In the genomic region with DNA sequence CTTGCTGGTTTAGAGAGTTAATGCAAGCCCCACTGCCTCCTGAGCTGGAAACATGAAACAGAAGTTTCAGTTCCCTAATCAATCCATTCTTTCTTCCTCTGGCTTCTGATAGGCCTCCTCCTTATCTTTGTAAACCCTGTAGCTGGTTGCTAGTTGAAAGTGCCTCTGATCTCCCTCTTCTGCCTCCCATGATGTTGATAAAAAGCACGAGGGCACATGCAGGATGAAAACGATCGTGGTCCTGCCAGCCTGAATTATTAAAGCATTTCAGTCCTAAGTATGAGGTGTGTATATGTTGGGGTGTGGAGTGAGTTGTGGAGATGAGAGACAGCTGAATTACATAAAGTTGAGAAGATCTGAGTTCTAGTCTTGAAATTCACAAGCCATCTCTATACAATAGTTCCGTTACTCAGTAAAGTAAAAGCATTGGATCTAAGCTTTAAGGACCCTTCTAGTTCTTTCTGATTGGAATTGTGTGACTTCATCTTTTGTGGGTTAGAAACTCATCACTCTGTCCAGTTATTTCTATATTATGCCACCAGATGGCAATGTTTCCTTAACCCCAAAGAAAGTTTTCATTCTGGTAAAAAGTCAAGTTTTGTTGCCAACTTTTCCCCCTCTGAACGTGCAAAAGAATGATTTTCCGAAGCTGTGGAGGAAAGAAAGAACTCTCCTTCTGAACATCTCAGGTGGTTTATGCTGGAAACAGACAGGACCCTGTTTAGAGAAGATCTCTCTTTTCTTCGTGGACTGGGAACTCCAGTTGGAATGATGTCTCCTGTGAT, we compare ENCODE assay signal across 8 cellular contexts. TPM values are rescaled to one million over a fixed set of nuclear protein-coding genes. Genes with fewer than 3 reads are reported as not detected.
DNase-seq lines count a peak whose midpoint lies in the region; ATAC-seq and TF ChIP-seq lines count a peak whose summit lies in the region.

No MANE protein-coding gene starts in this region.

- TF ChIP-seq CTCF in KMS-11 (conservative IDR thresholded peaks at IDR 0.05; ENCODE audit: low read depth, low read length) (peak; percentile 80), fibroblast of lung (conservative IDR thresholded peaks at IDR 0.05 in 1 of 2, IDR thresholded peaks at IDR 0.05 in 1 of 2; ENCODE audit: low read depth in 1 of 2, low read length in 2 of 2) (peak; percentile 49 to 55), neural progenitor cell (IDR thresholded peaks at IDR 0.05) (peak; percentile 78)

- H3K9me3 ChIP-seq in ES-I3 (ENCODE audit: control insufficient read depth, insufficient read depth, low read length) = no peaks in the 10 kb centered on the region
- H3K9me3 ChIP-seq in fibroblast of lung (ENCODE audit: control insufficient read depth, insufficient read depth, low read depth, low read length) = no peaks in the 10 kb centered on the region
- no peaks in the 10 kb centered on the region for H3K9me3 ChIP-seq in neural progenitor cell (ENCODE audit: low read depth)

- peak; percentile 84 for ATAC-seq in GM21529 (IDR thresholded peaks at IDR 0.05; ENCODE audit: unreplicated experiment)

- no peaks in the 10 kb centered on the region for H3K36me3 Mint-ChIP-seq in neural progenitor cell

- H3K27me3 ChIP-seq in KMS-11 (ENCODE audit: insufficient read depth, low read depth) (no peaks in the 10 kb centered on the region), fibroblast of lung (ENCODE audit: control insufficient read depth, insufficient read depth, low read length) (peaks cover under 1% of the 10 kb centered on the region), neural progenitor cell (no peaks in the 10 kb centered on the region)

- H3K4me1 ChIP-seq in ES-I3 (ENCODE audit: insufficient read depth, low read length) (peaks cover 9% of the 10 kb centered on the region), KMS-11 (ENCODE audit: low read depth, poor library complexity, severe bottlenecking) (peaks cover 17% of the 10 kb centered on the region), fibroblast of lung (ENCODE audit: control insufficient read depth, extremely low read depth, insufficient read depth, low read length) (peaks cover 5% of the 10 kb centered on the region), neural progenitor cell (peaks cover 25% of the 10 kb centered on the region)

- DNase-seq in SKM-1 (lab: John Stamatoyannopoulos, UW; ENCODE audit: unreplicated experiment) = peak; percentile 42
- peak; percentile 51 to 87 for DNase-seq in fibroblast of lung (ENCODE audit: low read depth in 2 of 2)
- peak; percentile 66 for DNase-seq in neural progenitor cell (ENCODE audit: low spot score)
- DNase-seq in NK-92 treated with Interleukin-12 subunit alpha and Interleukin-12 subunit beta, amount 100 ng/mL, for 24 hours (lab: John Stamatoyannopoulos, UW) = no peak
- no peak for DNase-seq in occipital lobe (lab: John Stamatoyannopoulos, UW)

- peaks cover 8% of the 10 kb centered on the region for H3F3A ChIP-seq in neural progenitor cell (ENCODE audit: low read depth)

- no peaks in the 10 kb centered on the region for H3K27me3 Mint-ChIP-seq in neural progenitor cell (ENCODE audit: insufficient read depth, low read depth)

- no peak overlapping the region for H3K27ac ChIP-seq in KMS-11
- no peak overlapping the region for H3K27ac ChIP-seq in fibroblast of lung (ENCODE audit: insufficient read depth, low read length)
- peak overlapping the region; percentile 23 for H3K27ac ChIP-seq in neural progenitor cell

- peak overlapping the region; percentile 1 for H3K4me3 Mint-ChIP-seq in neural progenitor cell

- no peaks in the 10 kb centered on the region for H3K79me2 ChIP-seq in KMS-11 (ENCODE audit: insufficient read depth, low read depth)
- no peaks in the 10 kb centered on the region for H3K79me2 ChIP-seq in fibroblast of lung (ENCODE audit: control insufficient read depth, insufficient read depth, low read length)
- H3K79me2 ChIP-seq in neural progenitor cell (ENCODE audit: low read depth) = no peaks in the 10 kb centered on the region

- H3K27ac Mint-ChIP-seq in neural progenitor cell = peak overlapping the region; percentile 83

- H4K20me1 ChIP-seq in KMS-11 (ENCODE audit: insufficient read depth) = no peaks in the 10 kb centered on the region
- H4K20me1 ChIP-seq in fibroblast of lung (ENCODE audit: control insufficient read depth, extremely low read depth, insufficient read depth, low read length) = no peaks in the 10 kb centered on the region
- H4K20me1 ChIP-seq in neural progenitor cell (ENCODE audit: low read depth) = no peaks in the 10 kb centered on the region

- H3K9ac ChIP-seq in ES-I3 (ENCODE audit: low read depth, low read length) = peak overlapping the region; percentile 14; the same call in 1 of the 2 replicates
- no peak overlapping the region for H3K9ac ChIP-seq in KMS-11
- H3K9ac ChIP-seq in fibroblast of lung (ENCODE audit: insufficient read depth, low read length) = no peak overlapping the region
- H3K9ac ChIP-seq in neural progenitor cell = no peak overlapping the region

- H3K4me1 Mint-ChIP-seq in neural progenitor cell = peaks cover 17% of the 10 kb centered on the region

- peak overlapping the region; percentile 17; the same call in 1 of the 2 replicates for H3K4me2 ChIP-seq in KMS-11
- peak overlapping the region; percentile 65 for H3K4me2 ChIP-seq in fibroblast of lung (ENCODE audit: extremely low read depth, insufficient read depth, low read length)
- H3K4me2 ChIP-seq in neural progenitor cell = peak overlapping the region; percentile 58

- H3K9me3 Mint-ChIP-seq in neural progenitor cell = peaks cover 6% of the 10 kb centered on the region

- H2AFZ ChIP-seq in KMS-11 (ENCODE audit: low read depth) (peak overlapping the region; percentile 36; the same call in 1 of the 2 replicates), fibroblast of lung (ENCODE audit: low read length) (peak overlapping the region; percentile 11), neural progenitor cell (replicated peaks) (peak overlapping the region; percentile 85)

- no peaks in the 10 kb centered on the region for H3K36me3 ChIP-seq in ES-I3 (ENCODE audit: insufficient read depth, low read length)
- H3K36me3 ChIP-seq in KMS-11 (ENCODE audit: insufficient read depth) = no peaks in the 10 kb centered on the region
- H3K36me3 ChIP-seq in fibroblast of lung (ENCODE audit: control insufficient read depth, insufficient read depth, low read length) = no peaks in the 10 kb centered on the region
- no peaks in the 10 kb centered on the region for H3K36me3 ChIP-seq in neural progenitor cell

- no peak overlapping the region for H3K4me3 ChIP-seq in KMS-11 (IDR thresholded peaks at IDR 0.05; ENCODE audit: insufficient read depth, low read depth, low read length)
- peak overlapping the region in 2 of 4 experiments; percentile 7 to 30 for H3K4me3 ChIP-seq in fibroblast of lung (replicated peaks in 1 of 4; ENCODE audit: control extremely low read depth in 1 of 4, insufficient read depth in 1 of 4, low read depth in 3 of 4, low read length in 4 of 4)
- H3K4me3 ChIP-seq in neural progenitor cell = no peak overlapping the region

RNA-seq across cellular contexts. Expression of a gene that starts 34.8 kb away (rescaled TPM):
- total RNA-seq in fibroblast of lung = not detected in 2 replicates
- polyA plus RNA-seq in fibroblast of lung = 0.02 and 0.51 TPM in 2 replicates
- 0.06 and 0.42 TPM in 2 replicates for polyA plus RNA-seq in fibroblast of lung (2012)
- polyA minus RNA-seq in fibroblast of lung (ENCODE audit: low replicate concordance) = 3.7 TPM in 1 of 2 replicates, not detected in the other
- 0.12 TPM in 1 of 2 replicates, not detected in the other for total RNA-seq in neural progenitor cell (ENCODE audit: low replicate concordance)
- 0.16 TPM for total RNA-seq in occipital lobe

Comparison
In these comparisons a context has a peak if more than half of its experiments do, and no peak if none do; other contexts are left out.
1. H2AFZ ChIP-seq: peak in every context shown above with its lines; median percentile 85 in neural progenitor cell; 36 in KMS-11; 11 in fibroblast of lung.
2. DNase-seq: peak in SKM-1 (single experiment), fibroblast of lung (2 of 2) and neural progenitor cell (single experiment); none in NK-92 treated with Interleukin-12 subunit alpha and Interleukin-12 subunit beta, amount 100 ng/mL, for 24 hours (single experiment) and occipital lobe (single experiment).
3. Peak in every context shown above with its lines, with median percentiles within 50 percentile points of each other: H3K4me2 ChIP-seq and CTCF ChIP-seq.